In the genomic region with DNA sequence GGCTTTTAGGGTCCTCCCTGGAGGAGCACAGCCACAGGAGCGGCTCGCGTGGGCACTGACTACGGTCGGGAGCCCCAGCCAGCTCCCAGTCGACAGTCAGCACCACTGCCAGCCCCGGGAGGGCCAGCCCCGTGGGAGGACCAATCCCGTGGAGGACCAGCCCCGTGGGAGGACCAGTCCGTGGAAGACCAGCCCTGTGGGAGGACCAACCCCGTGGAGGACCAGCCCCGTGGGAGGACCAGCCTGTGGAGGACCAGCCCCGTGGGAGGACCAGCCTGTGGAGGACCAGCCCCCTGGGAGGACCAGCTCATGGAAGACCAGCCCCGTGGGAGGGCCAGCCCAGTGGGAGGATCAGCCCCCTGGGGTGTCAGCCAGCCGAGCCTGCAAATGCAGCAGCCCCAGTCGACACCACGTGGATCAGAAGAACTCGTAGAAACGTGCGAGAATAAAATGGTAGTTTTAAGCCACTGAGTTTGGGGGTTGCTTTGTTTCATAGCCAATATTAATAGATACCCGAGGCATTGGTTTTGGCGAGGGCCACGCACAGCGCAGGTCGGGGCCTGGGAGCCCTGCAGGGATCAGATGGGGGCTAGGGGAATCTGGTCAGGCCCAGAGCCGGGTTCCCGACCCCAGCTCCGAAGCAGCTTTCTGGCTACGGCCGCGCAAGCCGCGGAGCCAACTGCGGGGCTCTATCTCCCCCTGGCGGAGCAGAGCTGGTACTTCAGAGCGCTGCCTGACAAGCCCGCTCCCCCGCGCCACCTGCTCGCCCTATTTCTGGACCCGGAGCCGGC, we compare ENCODE assay signal across 8 cellular contexts.
DNase-seq lines count a peak whose midpoint lies in the region; ATAC-seq and TF ChIP-seq lines count a peak whose summit lies in the region.

No MANE protein-coding gene starts in this region.

- BruUV-seq in Calu3 (replicated peaks; lab: Mats Ljungman, UMichigan), result no TSS peak
- no TSS peak for BruUV-seq in Panc1 (replicated peaks; lab: Mats Ljungman, UMichigan)

- H3K27me3 Mint-ChIP-seq in Calu3 (ENCODE audit: unreplicated experiment) (peaks cover 56% of the 10 kb centered on the region), neural crest cell (ENCODE audit: low read depth) (peaks cover 17% of the 10 kb centered on the region)
- peaks cover 29% of the 10 kb centered on the region for H3K27me3 Mint-ChIP-seq in activated T-helper 1 cell treated with anti-CD3 and anti-CD28 coated beads, Interleukin-12 subunit alpha, Interleukin-12 subunit beta, Interleukin-2, Interleukin-4 antibody, amounts not matched to agents 30 ng/mL and 10 ng/mL and 1 ng/mL, durations not matched to agents 14 hours and 24 hours and 36 hours (ENCODE audit: insufficient read depth)
- peaks cover 29% of the 10 kb centered on the region for H3K27me3 Mint-ChIP-seq in stimulated activated naive CD8-positive, alpha-beta T cell treated with anti-CD3 and anti-CD28 coated beads, Interleukin-15, amount 100 ng/mL, for 72 hours

- H3K4me1 Mint-ChIP-seq in Calu3 (ENCODE audit: low read depth, unreplicated experiment) (no peaks in the 10 kb centered on the region), neural crest cell (peaks cover 7% of the 10 kb centered on the region)
- H3K4me1 Mint-ChIP-seq in activated T-helper 1 cell treated with anti-CD3 and anti-CD28 coated beads, Interleukin-12 subunit alpha, Interleukin-12 subunit beta, Interleukin-2, Interleukin-4 antibody, amounts not matched to agents 30 ng/mL and 10 ng/mL and 1 ng/mL, durations not matched to agents 14 hours and 24 hours and 36 hours (ENCODE audit: low read depth), result peaks cover 5% of the 10 kb centered on the region
- peaks cover 19% of the 10 kb centered on the region for H3K4me1 Mint-ChIP-seq in stimulated activated naive CD8-positive, alpha-beta T cell treated with anti-CD3 and anti-CD28 coated beads, Interleukin-15, amount 100 ng/mL, for 72 hours

- H3K36me3 ChIP-seq in Panc1 (ENCODE audit: control insufficient read depth, insufficient read depth, low read length), result no peaks in the 10 kb centered on the region

- POLR2A ChIA-PET in Panc1 (lab: Charles Lee), result no interaction called here

- H3K4me3 ChIP-seq in Panc1 (ENCODE audit: low read depth in 2 of 2, low read length in 2 of 2) (peak overlapping the region; percentile 27 to 55), fibroblast of mammary gland (ENCODE audit: control insufficient read depth, low read depth, low read length) (peak overlapping the region; percentile 41)

- intact Hi-C loops in Calu3 (cut with micrococcal nuclease; ENCODE audit: unreplicated experiment) (loop anchor here (5.0 kb wide), 2 partner anchors 164 to 444 kb away; no protein-coding TSS in a partner anchor), Panc1 (cut with micrococcal nuclease; ENCODE audit: unreplicated experiment) (loop anchor here (10.0 kb wide), 1 partner anchor 167 kb away; no protein-coding TSS in a partner anchor)
- intact Hi-C loops in activated T-helper 1 cell treated with anti-CD3 and anti-CD28 coated beads, Interleukin-12 subunit alpha, Interleukin-12 subunit beta, Interleukin-2, Interleukin-4 antibody, amounts not matched to agents 30 ng/mL and 10 ng/mL and 1 ng/mL, durations not matched to agents 14 hours and 24 hours and 36 hours (cut with micrococcal nuclease), result loop anchor here (2.0 kb wide), 1 partner anchor 79 kb away; no protein-coding TSS in a partner anchor

- peaks cover 17% of the 10 kb centered on the region for H3K27me3 ChIP-seq in Panc1 (ENCODE audit: control insufficient read depth, insufficient read depth, low read length)

- H3K4me1 ChIP-seq in Panc1 (ENCODE audit: control insufficient read depth, insufficient read depth, low read length), result 0 out of 2 replicates have a peak, but pooled peaks cover 2% of the 10 kb centered on the region

- H3K9me3 ChIP-seq in Panc1 (ENCODE audit: control insufficient read depth, insufficient read depth, low read depth, low read length), result no peaks in the 10 kb centered on the region

- H3K27ac Mint-ChIP-seq in Calu3 (ENCODE audit: unreplicated experiment), result no peak overlapping the region
- no peak overlapping the region for H3K27ac Mint-ChIP-seq in activated T-helper 1 cell treated with anti-CD3 and anti-CD28 coated beads, Interleukin-12 subunit alpha, Interleukin-12 subunit beta, Interleukin-2, Interleukin-4 antibody, amounts not matched to agents 30 ng/mL and 10 ng/mL and 1 ng/mL, durations not matched to agents 14 hours and 24 hours and 36 hours
- no peak overlapping the region for H3K27ac Mint-ChIP-seq in neural crest cell (ENCODE audit: unreplicated experiment)
- no peak overlapping the region for H3K27ac Mint-ChIP-seq in stimulated activated naive CD8-positive, alpha-beta T cell treated with anti-CD3 and anti-CD28 coated beads, Interleukin-15, amount 100 ng/mL, for 72 hours

- CTCF ChIA-PET in Calu3 (lab: Charles Lee) (interaction anchor here (0.5 to 1.1 kb wide), 3 partner anchors 12 to 444 kb away, joined by 4 to 8 read pairs (median 5); no protein-coding TSS in a partner anchor), Panc1 (lab: Charles Lee) (interaction anchor here (1.0 to 1.1 kb wide), 3 partner anchors 134 to 444 kb away, joined by 3 to 4 read pairs (median 3); no protein-coding TSS in a partner anchor)

- peak; percentile 92 for ATAC-seq in Panc1
- ATAC-seq in stimulated activated naive CD8-positive, alpha-beta T cell treated with anti-CD3 and anti-CD28 coated beads, Interleukin-15, amount 100 ng/mL, for 72 hours, result peak; percentile 83

- H3K27ac ChIP-seq in Panc1 (ENCODE audit: low read length), result no peak overlapping the region

- in situ Hi-C loops in Panc1 (cut with HindIII; ENCODE audit: low pct_unique_long_range_greater_than_20kb, low sequenced_read_pairs), result no loop called here

- TF ChIP-seq CTCF in Calu3 (IDR thresholded peaks at IDR 0.05; ENCODE audit: unreplicated experiment) (peak; percentile 79), GM20000 (IDR thresholded peaks at IDR 0.05; ENCODE audit: extremely low read depth, missing control alignments) (peak; percentile 91), Panc1 (IDR thresholded peaks at IDR 0.05) (peak; percentile 97), fibroblast of mammary gland (conservative IDR thresholded peaks at IDR 0.05; ENCODE audit: control insufficient read depth, insufficient read depth, low read depth, low read length) (peak; percentile 80), neural crest cell (conservative IDR thresholded peaks at IDR 0.05) (peak; percentile 95)

- H3K4me3 Mint-ChIP-seq in Calu3 (ENCODE audit: low read depth, unreplicated experiment), result peak overlapping the region; percentile 43
- peak overlapping the region; percentile 43 for H3K4me3 Mint-ChIP-seq in activated T-helper 1 cell treated with anti-CD3 and anti-CD28 coated beads, Interleukin-12 subunit alpha, Interleukin-12 subunit beta, Interleukin-2, Interleukin-4 antibody, amounts not matched to agents 30 ng/mL and 10 ng/mL and 1 ng/mL, durations not matched to agents 14 hours and 24 hours and 36 hours
- peak overlapping the region; percentile 51 for H3K4me3 Mint-ChIP-seq in neural crest cell
- H3K4me3 Mint-ChIP-seq in stimulated activated naive CD8-positive, alpha-beta T cell treated with anti-CD3 and anti-CD28 coated beads, Interleukin-15, amount 100 ng/mL, for 72 hours, result peak overlapping the region; percentile 57 to 75

- DNase-seq in Calu3 (peak; percentile 80), GM20000 (ENCODE audit: low spot score) (peak; percentile 88), HS-5 (ENCODE audit: low read depth) (peak; percentile 22), Panc1 (ENCODE audit: low read depth, low spot score) (peak; percentile 20), fibroblast of mammary gland (ENCODE audit: low read depth) (peak; percentile 52), neural crest cell (ENCODE audit: low read depth, low spot score) (peak; percentile 78)
- DNase-seq in activated T-helper 1 cell treated with anti-CD3 and anti-CD28 coated beads, Interleukin-12 subunit alpha, Interleukin-12 subunit beta, Interleukin-2, Interleukin-4 antibody, amounts not matched to agents 30 ng/mL and 10 ng/mL and 1 ng/mL, durations not matched to agents 14 hours and 24 hours and 36 hours (ENCODE audit: low spot score), result peak; percentile 47
- DNase-seq in stimulated activated naive CD8-positive, alpha-beta T cell treated with anti-CD3 and anti-CD28 coated beads, Interleukin-15, amount 100 ng/mL, for 72 hours, result peak; percentile 73 to 80

- H3K9me3 Mint-ChIP-seq in Calu3 (ENCODE audit: low read depth, unreplicated experiment), result no peaks in the 10 kb centered on the region
- H3K9me3 Mint-ChIP-seq in activated T-helper 1 cell treated with anti-CD3 and anti-CD28 coated beads, Interleukin-12 subunit alpha, Interleukin-12 subunit beta, Interleukin-2, Interleukin-4 antibody, amounts not matched to agents 30 ng/mL and 10 ng/mL and 1 ng/mL, durations not matched to agents 14 hours and 24 hours and 36 hours, result no peaks in the 10 kb centered on the region
- H3K9me3 Mint-ChIP-seq in neural crest cell, result peaks cover 3% of the 10 kb centered on the region
- H3K9me3 Mint-ChIP-seq in stimulated activated naive CD8-positive, alpha-beta T cell treated with anti-CD3 and anti-CD28 coated beads, Interleukin-15, amount 100 ng/mL, for 72 hours, result no peaks in the 10 kb centered on the region

- H3K36me3 Mint-ChIP-seq in Calu3 (ENCODE audit: insufficient read depth, unreplicated experiment), result no peaks in the 10 kb centered on the region
- H3K36me3 Mint-ChIP-seq in activated T-helper 1 cell treated with anti-CD3 and anti-CD28 coated beads, Interleukin-12 subunit alpha, Interleukin-12 subunit beta, Interleukin-2, Interleukin-4 antibody, amounts not matched to agents 30 ng/mL and 10 ng/mL and 1 ng/mL, durations not matched to agents 14 hours and 24 hours and 36 hours (ENCODE audit: low read depth), result no peaks in the 10 kb centered on the region
- H3K36me3 Mint-ChIP-seq in neural crest cell (ENCODE audit: low read depth), result no peaks in the 10 kb centered on the region

Comparison
In these comparisons a context has a peak if more than half of its experiments do, and no peak if none do; other contexts are left out.
1. DNase-seq: peak in every context shown above with its lines; median percentile 88 in GM20000; 80 in Calu3; 78 in neural crest cell; 76 in stimulated activated naive CD8-positive, alpha-beta T cell treated with anti-CD3 and anti-CD28 coated beads, Interleukin-15, amount 100 ng/mL, for 72 hours; 52 in fibroblast of mammary gland; 47 in activated T-helper 1 cell treated with anti-CD3 and anti-CD28 coated beads, Interleukin-12 subunit alpha, Interleukin-12 subunit beta, Interleukin-2, Interleukin-4 antibody, amounts not matched to agents 30 ng/mL and 10 ng/mL and 1 ng/mL, durations not matched to agents 14 hours and 24 hours and 36 hours; 22 in HS-5; 20 in Panc1.